Comparison of ENCODE assay signal across 16 cellular contexts in the genomic region with DNA sequence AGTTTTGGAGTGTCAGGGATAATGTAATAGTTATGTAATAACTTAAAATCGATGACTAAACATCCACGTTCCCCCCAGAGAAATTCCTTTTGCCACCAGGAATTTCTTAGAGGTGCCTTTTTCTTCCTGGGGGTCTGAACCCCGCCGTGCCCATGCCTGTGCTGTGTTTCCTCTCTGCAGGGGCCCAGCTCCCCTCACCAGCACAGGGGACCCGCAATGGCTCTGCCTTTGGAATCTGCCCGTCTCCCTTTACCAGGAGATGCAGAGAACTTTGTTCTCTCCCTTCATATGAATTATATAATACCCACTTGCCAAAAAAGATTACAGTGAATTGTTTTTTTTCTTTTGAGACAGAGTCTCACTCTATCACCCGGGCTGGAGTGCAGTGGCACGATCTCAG.
A peak's percentile ranks its signal among the peaks of the same experiment; 100 is the strongest.
DNase-seq lines count a peak whose midpoint lies in the region; ATAC-seq and TF ChIP-seq lines count a peak whose summit lies in the region.
"Had no signal": no experiment of that assay in that cellular context is flagged by ENCODE, and none has a peak within 500 bp of the region (broad histone marks: within the 10 kb centered on the region; RNA-seq: fewer than 3 reads in every experiment).

No MANE protein-coding gene starts in this region.

- H3K4me1 ChIP-seq in endodermal cell (ENCODE audit: control insufficient read depth, insufficient read depth, low read length) (no peaks in the 10 kb centered on the region), mesenchymal stem cell (ENCODE audit: control insufficient read depth, insufficient read depth, low read depth, low read length) (peaks cover 30% of the 10 kb centered on the region)
- no peaks in the 10 kb centered on the region for H3K4me1 ChIP-seq in CD8-positive, alpha-beta memory T cell (ENCODE audit: insufficient read depth, low read length)
- H3K4me1 ChIP-seq: BE2C had no signal

- peak overlapping the region; percentile 23 for H3K4me2 ChIP-seq in mesenchymal stem cell (ENCODE audit: low read length, poor library complexity, severe bottlenecking)
- H3K4me2 ChIP-seq: GM23338 had no signal

- H3K27me3 Mint-ChIP-seq in endodermal cell (ENCODE audit: insufficient read depth) = no peaks in the 10 kb centered on the region
- peaks cover 0 to 2% of the 10 kb centered on the region in 2 donors for H3K27me3 Mint-ChIP-seq in CD8-positive, alpha-beta memory T cell
- H3K27me3 Mint-ChIP-seq: CD4-positive, CD25-positive, alpha-beta regulatory T cell had no signal

- no peak overlapping the region for H3K23ac ChIP-seq in mesenchymal stem cell (ENCODE audit: low read length in 2 of 2)

- H3K27ac Mint-ChIP-seq in endodermal cell = no peak overlapping the region
- no peak overlapping the region for H3K27ac Mint-ChIP-seq in CD8-positive, alpha-beta memory T cell
- H3K27ac Mint-ChIP-seq: CD4-positive, CD25-positive, alpha-beta regulatory T cell; GM23338 had no signal

- H2BK12ac ChIP-seq in mesenchymal stem cell (ENCODE audit: low read length in 2 of 2) = no peak overlapping the region

- H3K9me3 ChIP-seq in endodermal cell (ENCODE audit: control insufficient read depth, low read length) = no peaks in the 10 kb centered on the region
- no peaks in the 10 kb centered on the region for H3K9me3 ChIP-seq in mesenchymal stem cell (ENCODE audit: control insufficient read depth, low read length)
- H3K9me3 ChIP-seq in CD8-positive, alpha-beta memory T cell (ENCODE audit: low read length) = no peaks in the 10 kb centered on the region
- H3K9me3 ChIP-seq: BE2C had no signal

- H3K9me3 Mint-ChIP-seq in endodermal cell = peaks cover 2% of the 10 kb centered on the region
- peaks cover 0 to 1% (median 0%) of the 10 kb centered on the region in 5 donors for H3K9me3 Mint-ChIP-seq in CD8-positive, alpha-beta memory T cell
- H3K9me3 Mint-ChIP-seq: GM23338, HFFc6 had no signal

- H2AFZ ChIP-seq in mesenchymal stem cell (ENCODE audit: low read depth, low read length) = no peak overlapping the region
- H2AFZ ChIP-seq: GM23338 had no signal

- no peak overlapping the region for H4K8ac ChIP-seq in mesenchymal stem cell (ENCODE audit: low read length)

- 0 out of 2 replicates have a peak overlapping the region, but pooled peaks have one; percentile 4 for H3K27ac ChIP-seq in RWPE1
- no peak overlapping the region for H3K27ac ChIP-seq in endodermal cell (ENCODE audit: low read depth, low read length)
- no peak overlapping the region for H3K27ac ChIP-seq in mesenchymal stem cell (ENCODE audit: low read length, poor library complexity, severe bottlenecking)
- H3K27ac ChIP-seq in CD8-positive, alpha-beta memory T cell (ENCODE audit: low read depth, low read length) = no peak overlapping the region

- H2AK5ac ChIP-seq in mesenchymal stem cell (ENCODE audit: low read length, severe bottlenecking) = no peak overlapping the region

- no peak overlapping the region for H3K4me3 Mint-ChIP-seq in endodermal cell
- no peak overlapping the region for H3K4me3 Mint-ChIP-seq in CD8-positive, alpha-beta memory T cell
- H3K4me3 Mint-ChIP-seq: CD4-positive, CD25-positive, alpha-beta regulatory T cell; GM23338; HFFc6 had no signal

- no peak overlapping the region for H4K91ac ChIP-seq in mesenchymal stem cell (ENCODE audit: low read length)

- H3K4me1 Mint-ChIP-seq in endodermal cell = peaks cover 36% of the 10 kb centered on the region
- H3K4me1 Mint-ChIP-seq in CD8-positive, alpha-beta memory T cell = peaks cover 47 to 80% (median 56%) of the 10 kb centered on the region in 3 donors

- H3K27me3 ChIP-seq in endodermal cell (ENCODE audit: control insufficient read depth, insufficient read depth, low read length, poor library complexity, severe bottlenecking) (no peaks in the 10 kb centered on the region), mesenchymal stem cell (ENCODE audit: control insufficient read depth in 1 of 2, insufficient read depth in 1 of 2, low read length in 2 of 2) (no peaks in the 10 kb centered on the region)
- no peaks in the 10 kb centered on the region for H3K27me3 ChIP-seq in CD8-positive, alpha-beta memory T cell (ENCODE audit: insufficient read depth, low read length, poor library complexity, severe bottlenecking)
- H3K27me3 ChIP-seq: BE2C had no signal

- POLR2A ChIA-PET in RWPE1 (lab: Yijun Ruan, JAX; ENCODE audit: low non-redundant PET) = no interaction called here
- POLR2A ChIA-PET in CD8-positive, alpha-beta memory T cell (lab: Charles Lee) = no interaction called here

- H3K36me3 Mint-ChIP-seq in endodermal cell (ENCODE audit: low read depth) = peaks cover 25% of the 10 kb centered on the region
- peaks cover 17 to 80% (median 23%) of the 10 kb centered on the region in 3 donors for H3K36me3 Mint-ChIP-seq in CD8-positive, alpha-beta memory T cell

- DNase-seq in D341Med (ENCODE audit: low spot score) = peak; percentile 10
- no peak for DNase-seq in RWPE1 (ENCODE audit: low spot score)
- DNase-seq in endodermal cell = peak; percentile 5
- DNase-seq in mesenchymal stem cell = no peak
- no peak for DNase-seq in COR-L47 (lab: John Stamatoyannopoulos, UW)
- no peak for DNase-seq in CD8-positive, alpha-beta memory T cell
- DNase-seq: ACHN; BE2C; C1 segment of cervical spinal cord; CD4-positive, CD25-positive, alpha-beta regulatory T cell; DMS79 treated with DMSO at 0.1 percent for 48 hours; GF-D8; HFFc6 had no signal

- H3K4me3 ChIP-seq in endodermal cell (ENCODE audit: low read length) (no peak overlapping the region), mesenchymal stem cell (ENCODE audit: insufficient read depth in 1 of 2, low read depth in 1 of 2, low read length in 2 of 2) (no peak overlapping the region)
- H3K4me3 ChIP-seq in CD8-positive, alpha-beta memory T cell (ENCODE audit: low read length) = no peak overlapping the region
- H3K4me3 ChIP-seq: GM23338 had no signal

- CTCF ChIA-PET in RWPE1 (lab: Yijun Ruan, JAX) = interaction anchor here (0.7 kb wide), 1 partner anchor 20 kb away, joined by 3 read pairs; no protein-coding TSS in a partner anchor
- CTCF ChIA-PET in CD8-positive, alpha-beta memory T cell (lab: Charles Lee) = interaction anchor here (1.7 kb wide), 1 partner anchor 22 kb away, joined by 4 read pairs; no protein-coding TSS in a partner anchor

- no peak overlapping the region for H2BK5ac ChIP-seq in mesenchymal stem cell (ENCODE audit: low read depth, low read length, poor library complexity, severe bottlenecking)

- no peak overlapping the region for H2BK15ac ChIP-seq in mesenchymal stem cell (ENCODE audit: low read depth, poor library complexity, severe bottlenecking)

- WGBS in endodermal cell (ENCODE audit: insufficient coverage in 1 of 2, insufficient read length in 1 of 2), 2 experiments = 96 to 97% methylated on average over 5 to 8 of the region's 8 CpGs
- WGBS in mesenchymal stem cell = 96% methylated on average over 8 of the region's 8 CpGs

- H3K4ac ChIP-seq in mesenchymal stem cell (ENCODE audit: low read depth in 1 of 2, low read length in 2 of 2) = no peak overlapping the region

- no peak overlapping the region for H3K18ac ChIP-seq in mesenchymal stem cell (ENCODE audit: low read depth in 1 of 2, low read length in 2 of 2)

- no peak overlapping the region for H3K14ac ChIP-seq in mesenchymal stem cell (ENCODE audit: low read length in 2 of 2)

- peaks cover 37% of the 10 kb centered on the region for H3K36me3 ChIP-seq in endodermal cell (ENCODE audit: control insufficient read depth, insufficient read depth, low read length)
- peaks cover 16 to 18% of the 10 kb centered on the region in 2 experiments for H3K36me3 ChIP-seq in mesenchymal stem cell (ENCODE audit: control insufficient read depth in 1 of 2, insufficient read depth in 2 of 2, low read depth in 1 of 2, low read length in 2 of 2)
- no peaks in the 10 kb centered on the region for H3K36me3 ChIP-seq in CD8-positive, alpha-beta memory T cell (ENCODE audit: insufficient read depth, low read length)

- TF ChIP-seq CTCF in RWPE1 (conservative IDR thresholded peaks at IDR 0.05; ENCODE audit: low read depth) = no peak
- no peak for TF ChIP-seq CTCF in endodermal cell (conservative IDR thresholded peaks at IDR 0.05)

- H3K79me1 ChIP-seq in mesenchymal stem cell (replicated peaks; ENCODE audit: low read length, poor library complexity, severe bottlenecking) = peaks cover 33% of the 10 kb centered on the region

- no peak for ATAC-seq in HG02623 (IDR thresholded peaks at IDR 0.05; ENCODE audit: unreplicated experiment)
- ATAC-seq: GM23338, HCT116 had no signal

- H2BK120ac ChIP-seq in mesenchymal stem cell (ENCODE audit: low read depth, low read length) = no peak overlapping the region

- H3K9ac ChIP-seq in endodermal cell (ENCODE audit: extremely low read depth, low read length, poor library complexity, severe bottlenecking) = no peak overlapping the region
- H3K9ac ChIP-seq in mesenchymal stem cell (ENCODE audit: low read length) = no peak overlapping the region

Comparison
In these comparisons a context has a peak if more than half of its experiments do, and no peak if none do; other contexts are left out.
1. DNase-seq: peak in D341Med (single experiment) and endodermal cell (single experiment); none in RWPE1 (single experiment), mesenchymal stem cell (single experiment), COR-L47 (single experiment) and CD8-positive, alpha-beta memory T cell (0 of 5).